Comparison of ENCODE assay signal across 7 cellular contexts in the genomic region with DNA sequence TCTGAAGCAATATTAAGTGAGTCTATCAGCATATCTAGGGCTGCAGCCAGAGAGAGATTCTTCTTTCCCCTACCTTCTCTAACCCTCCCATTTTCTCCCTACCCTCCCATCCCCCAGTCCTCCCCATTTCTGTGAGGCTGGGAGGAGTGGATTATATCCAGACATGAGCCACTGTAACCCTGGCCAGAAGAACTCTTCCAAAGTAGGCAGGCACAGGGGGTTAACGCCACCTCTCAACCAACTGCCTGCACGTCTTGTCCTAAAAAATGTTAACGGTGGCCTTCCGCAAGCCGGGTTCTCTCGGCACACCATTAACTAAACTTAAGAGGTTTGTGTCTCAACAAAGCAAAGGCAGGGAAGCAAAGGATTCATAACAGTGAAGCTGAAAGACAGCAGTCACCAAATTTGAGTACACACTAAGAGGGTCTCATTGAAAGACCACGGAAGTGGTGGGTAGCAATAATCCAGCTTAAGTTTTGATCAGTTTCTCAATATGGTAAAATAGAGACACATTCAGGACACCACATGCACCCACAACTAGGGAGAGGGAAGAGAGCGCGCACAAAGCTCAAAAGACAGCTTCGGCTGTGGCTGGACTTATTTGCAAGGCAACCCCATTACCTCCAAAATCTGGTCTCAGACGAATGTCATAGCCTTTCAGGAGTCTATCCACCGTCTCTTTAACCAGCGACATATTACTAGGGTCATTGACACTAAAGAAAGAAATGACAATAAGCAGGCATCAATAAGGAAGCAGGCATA. TPM values are rescaled to one million over a fixed set of nuclear protein-coding genes. Genes with fewer than 3 reads are reported as not detected.
A peak's percentile ranks its signal among the peaks of the same experiment; 100 is the strongest.
DNase-seq lines count a peak whose midpoint lies in the region; ATAC-seq and TF ChIP-seq lines count a peak whose summit lies in the region.

No MANE protein-coding gene starts in this region.

- TF ChIP-seq CTCF in sigmoid colon (IDR thresholded peaks at IDR 0.05): no peak

- no peaks in the 10 kb centered on the region for H3K9me3 ChIP-seq in sigmoid colon

- H3K27ac Mint-ChIP-seq in central memory CD8-positive, alpha-beta T cell (ENCODE audit: low read depth): no peak overlapping the region

- intact Hi-C loops in sigmoid colon (cut with DNase I): loop anchor here (5.0 kb wide), 1 partner anchor 1801 kb away; no protein-coding TSS in a partner anchor

- no peak for TF ChIP-seq EP300 in sigmoid colon (IDR thresholded peaks at IDR 0.05)

- 21 to 53% methylated on average over 13 of the region's 13 CpGs for WGBS in sigmoid colon, 2 donors

- H3K4me3 Mint-ChIP-seq in central memory CD8-positive, alpha-beta T cell: peak overlapping the region; percentile 46

- no peak overlapping the region for H3K27ac ChIP-seq in sigmoid colon

- H3K36me3 ChIP-seq in sigmoid colon: no peaks in the 10 kb centered on the region

- peaks cover 8% of the 10 kb centered on the region for H3K4me1 Mint-ChIP-seq in central memory CD8-positive, alpha-beta T cell

- peaks cover 20 to 72% (median 27%) of the 10 kb centered on the region in 3 donors for H3K27me3 ChIP-seq in sigmoid colon

- no peaks in the 10 kb centered on the region for H3K9me3 Mint-ChIP-seq in central memory CD8-positive, alpha-beta T cell

- DNase-seq in central memory CD8-positive, alpha-beta T cell (ENCODE audit: low spot score in 2 of 2): no peak
- no peak for DNase-seq in sigmoid colon
- DNase-seq in NCI-H69 (lab: John Stamatoyannopoulos, UW): no peak
- no peak for DNase-seq in NK-92 (lab: John Stamatoyannopoulos, UW; ENCODE audit: unreplicated experiment)
- no peak for DNase-seq in AML-193 (lab: John Stamatoyannopoulos, UW)

- H3K4me1 ChIP-seq in sigmoid colon: peaks cover 0 to 35% (median 26%) of the 10 kb centered on the region in 4 donors

- no peaks in the 10 kb centered on the region for H3K36me3 Mint-ChIP-seq in central memory CD8-positive, alpha-beta T cell (ENCODE audit: insufficient read depth)

- peak overlapping the region in 3 of 4 donors; percentile 31 to 45 (median 37) for H3K4me3 ChIP-seq in sigmoid colon

- ATAC-seq in GM18858 (IDR thresholded peaks at IDR 0.05; ENCODE audit: unreplicated experiment): peak; percentile 5
- peak; percentile 3 for ATAC-seq in HG02970 (IDR thresholded peaks at IDR 0.05; ENCODE audit: low FRiP score, unreplicated experiment)
- ATAC-seq in central memory CD8-positive, alpha-beta T cell (replicated peaks; ENCODE audit: extremely low read depth, poor library complexity, severe bottlenecking): no peak

- peaks cover 54% of the 10 kb centered on the region for H3K27me3 Mint-ChIP-seq in central memory CD8-positive, alpha-beta T cell

- TF ChIP-seq POLR2A in sigmoid colon (IDR thresholded peaks at IDR 0.05): no peak

RNA-seq across cellular contexts. Expression of gene GABRB2, which starts 0.6 kb away (rescaled TPM):
- under 1 TPM; 0.14 to 0.49 (median 0.32) TPM for total RNA-seq in sigmoid colon
- polyA plus RNA-seq in sigmoid colon: under 1 TPM; under 0.01 to 0.55 (median 0.46) TPM
